Comparison of ENCODE assay signal across 8 cellular contexts in genomic region chr1:26696645-26697440, GRCh38. TPM values are rescaled to one million over a fixed set of nuclear protein-coding genes. Genes with fewer than 3 reads are reported as not detected.
DNase-seq lines count a peak whose midpoint lies in the region; ATAC-seq, FAIRE-seq and TF ChIP-seq lines count a peak whose summit lies in the region.

No MANE protein-coding gene starts in this region.

- H3F3A ChIP-seq in Loucy (ENCODE audit: low read depth) = peaks cover 6% of the 10 kb centered on the region; the same call in 1 of the 2 replicates

- no peaks in the 10 kb centered on the region for H3K27me3 Mint-ChIP-seq in CD8-positive, alpha-beta T cell (ENCODE audit: low read depth)

- ATAC-seq in CD8-positive, alpha-beta T cell = peak; percentile 20

- no peaks in the 10 kb centered on the region for H3K36me3 ChIP-seq in CD8-positive, alpha-beta T cell (ENCODE audit: insufficient read depth, low read length)
- H3K36me3 ChIP-seq in Loucy (ENCODE audit: insufficient read depth, low read length) (no peaks in the 10 kb centered on the region; the same call in 1 of the 2 replicates), osteoblast (ENCODE audit: insufficient read depth, low read length) (no peaks in the 10 kb centered on the region), tibial artery (no peaks in the 10 kb centered on the region)

- peaks cover 30% of the 10 kb centered on the region for H3K4me1 Mint-ChIP-seq in CD8-positive, alpha-beta T cell (ENCODE audit: low read depth)

- H3K27ac ChIP-seq in CD8-positive, alpha-beta T cell (ENCODE audit: low read depth, low read length) = peak overlapping the region; percentile 44
- H3K27ac ChIP-seq in osteoblast (ENCODE audit: low read depth, low read length) (peak overlapping the region; percentile 53), tibial artery (peak overlapping the region; percentile 96 to 97)

- H2AFZ ChIP-seq in Loucy (ENCODE audit: low read length) (no peak overlapping the region), osteoblast (ENCODE audit: low read length) (no peak overlapping the region)

- H3K27me3 ChIP-seq in CD8-positive, alpha-beta T cell (ENCODE audit: insufficient read depth, low read length) = no peaks in the 10 kb centered on the region
- H3K27me3 ChIP-seq in Loucy (ENCODE audit: insufficient read depth, low read length, poor library complexity, severe bottlenecking) (peaks cover 9% of the 10 kb centered on the region), osteoblast (ENCODE audit: insufficient read depth, low read length) (no peaks in the 10 kb centered on the region), tibial artery (peaks cover 0 to 3% of the 10 kb centered on the region in 2 donors)

- peaks cover 73% of the 10 kb centered on the region for H3K79me2 ChIP-seq in Loucy (ENCODE audit: insufficient read depth, low read length)
- H3K79me2 ChIP-seq in osteoblast (ENCODE audit: insufficient read depth, low read length) = peaks cover 56% of the 10 kb centered on the region

- no peak for FAIRE-seq in H54 (lab: Jason Lieb, UNC)

- peaks cover 17% of the 10 kb centered on the region for H3K36me3 Mint-ChIP-seq in CD8-positive, alpha-beta T cell

- intact Hi-C loops in CD8-positive, alpha-beta T cell (cut with DNase I, micrococcal nuclease) = loop anchor here (2.0 to 10.0 kb wide), 2 partner anchors 222 to 264 kb away; partner anchors contain the start of genes DHDDS (in 1 of the 2) and HMGN2 (in 1 of the 2)
- intact Hi-C loops in tibial artery (cut with DNase I; ENCODE audit: low total_unique reads) = loop anchor here (2.0 kb wide), 1 partner anchor 92 kb away; no protein-coding TSS in a partner anchor

- H3K4me2 ChIP-seq in Loucy (ENCODE audit: low read depth, low read length, poor library complexity, severe bottlenecking) (peak overlapping the region; percentile 89), osteoblast (ENCODE audit: insufficient read depth, low read length) (peak overlapping the region; percentile 98)

- H3K4me3 Mint-ChIP-seq in CD8-positive, alpha-beta T cell = peak overlapping the region; percentile 83

- TF ChIP-seq POLR2A in H54 (IDR thresholded peaks at IDR 0.05; ENCODE audit: low read depth, low read length) = no peak

- no peaks in the 10 kb centered on the region for H3K9me2 ChIP-seq in Loucy (replicated peaks; ENCODE audit: low read depth, low read length)

- no peaks in the 10 kb centered on the region for H3K9me3 Mint-ChIP-seq in CD8-positive, alpha-beta T cell

- H3K4me1 ChIP-seq in CD8-positive, alpha-beta T cell (ENCODE audit: insufficient read depth, low read length) = peaks cover 61% of the 10 kb centered on the region
- peaks cover 60% of the 10 kb centered on the region for H3K4me1 ChIP-seq in Loucy (ENCODE audit: insufficient read depth, low read length, poor library complexity, severe bottlenecking)
- peaks cover 56% of the 10 kb centered on the region for H3K4me1 ChIP-seq in osteoblast (ENCODE audit: insufficient read depth, low read length)
- peaks cover 3 to 56% (median 50%) of the 10 kb centered on the region in 4 donors for H3K4me1 ChIP-seq in tibial artery

- H4K20me1 ChIP-seq in Loucy (ENCODE audit: insufficient read depth, low read length, poor library complexity, severe bottlenecking) (peaks cover 40% of the 10 kb centered on the region), osteoblast (ENCODE audit: insufficient read depth, low read length) (peaks cover 41% of the 10 kb centered on the region)

- POLR2A ChIA-PET in CD8-positive, alpha-beta T cell (lab: Charles Lee) = interaction anchor here (0.6 to 13.1 kb wide), 21 partner anchors 8 to 1952 kb away, joined by 3 to 224 read pairs (median 4); partner anchors contain the start of genes DHDDS, GPATCH3, HMGN2 and PIGV

- no peaks in the 10 kb centered on the region for H3K9me3 ChIP-seq in CD8-positive, alpha-beta T cell (ENCODE audit: low read length)
- H3K9me3 ChIP-seq in Loucy (ENCODE audit: insufficient read depth, low read depth, low read length) = no peaks in the 10 kb centered on the region
- H3K9me3 ChIP-seq in osteoblast (ENCODE audit: low read depth, low read length) = no peaks in the 10 kb centered on the region
- no peaks in the 10 kb centered on the region for H3K9me3 ChIP-seq in tibial artery

- no peak for TF ChIP-seq CTCF in CD8-positive, alpha-beta T cell (IDR thresholded peaks at IDR 0.05)
- no peak for TF ChIP-seq CTCF in Loucy (conservative IDR thresholded peaks at IDR 0.05; ENCODE audit: low read length)
- TF ChIP-seq CTCF in fibroblast of mammary gland (conservative IDR thresholded peaks at IDR 0.05; ENCODE audit: control insufficient read depth, insufficient read depth, low read depth, low read length) = no peak
- no peak for TF ChIP-seq CTCF in osteoblast (IDR thresholded peaks at IDR 0.05; ENCODE audit: extremely low read depth, low read depth, low read length)
- TF ChIP-seq CTCF in tibial artery (IDR thresholded peaks at IDR 0.05) = peak in 1 of 2 experiments; percentile 9

- peak overlapping the region; percentile 96 for H3K9ac ChIP-seq in Loucy (ENCODE audit: low read depth, low read length, poor library complexity, severe bottlenecking)

- peak overlapping the region; percentile 84 for H3K27ac Mint-ChIP-seq in CD8-positive, alpha-beta T cell

- H3K4me3 ChIP-seq in CD8-positive, alpha-beta T cell (ENCODE audit: low read depth, low read length) = peak overlapping the region; percentile 74
- peak overlapping the region; percentile 80 for H3K4me3 ChIP-seq in Loucy (ENCODE audit: low read length, poor library complexity, severe bottlenecking)
- H3K4me3 ChIP-seq in fibroblast of mammary gland (ENCODE audit: control insufficient read depth, low read depth, low read length) = peak overlapping the region; percentile 67
- H3K4me3 ChIP-seq in osteoblast (ENCODE audit: insufficient read depth, low read length) = peak overlapping the region; percentile 79
- H3K4me3 ChIP-seq in tibial artery = peak overlapping the region; percentile 94 to 96

- CTCF ChIA-PET in CD8-positive, alpha-beta T cell (lab: Charles Lee) = interaction anchor here (0.7 to 8.2 kb wide), 6 partner anchors 48 to 100 kb away, joined by 3 to 73 read pairs (median 8); partner anchors contain the start of gene PIGV

- peak; percentile 50 to 84 (median 66) for DNase-seq in CD8-positive, alpha-beta T cell
- DNase-seq in activated T-cell treated with anti-CD3 and anti-CD28 coated beads, Interleukin-2, amount 50 U/mL, for 1 hour = peak; percentile 78
- DNase-seq in fibroblast of mammary gland (ENCODE audit: low read depth) = no peak
- DNase-seq in osteoblast (ENCODE audit: insufficient read length, low spot score, missing footprints) = peak; percentile 89
- DNase-seq in tibial artery = peak; percentile 28 to 70
- no peak for DNase-seq in H54 (ENCODE audit: insufficient read length, low spot score)
- DNase-seq in Ammon's horn (ENCODE audit: low spot score) = no peak

RNA-seq across cellular contexts. Expression of gene ARID1A, which starts 1.0 kb away (rescaled TPM):
- total RNA-seq in CD8-positive, alpha-beta T cell = 100 to 1,000 TPM; 104 to 105 TPM
- total RNA-seq in osteoblast = 22.8 and 23.6 TPM in 2 replicates

Comparison
In these comparisons a context has a peak if more than half of its experiments do, and no peak if none do; other contexts are left out.
1. DNase-seq: peak in CD8-positive, alpha-beta T cell (7 of 7), activated T-cell treated with anti-CD3 and anti-CD28 coated beads, Interleukin-2, amount 50 U/mL, for 1 hour (single experiment), osteoblast (single experiment) and tibial artery (2 of 2); none in fibroblast of mammary gland (single experiment), H54 (single experiment) and Ammon's horn (single experiment).
2. H3K27ac ChIP-seq: peak in every context shown above with its lines; median percentile 96 in tibial artery; 53 in osteoblast; 44 in CD8-positive, alpha-beta T cell.
3. Peak in every context shown above with its lines, with median percentiles within 50 percentile points of each other: H3K4me3 ChIP-seq.